In genomic region chr10:129509835-129510234, GRCh38 we compare ENCODE assay signal across 21 cellular contexts.
"Had no signal": no experiment of that assay in that cellular context is flagged by ENCODE, and none has a peak within 500 bp of the region (broad histone marks: within the 10 kb centered on the region; RNA-seq: fewer than 3 reads in every experiment).

No MANE protein-coding gene starts in this region.

- ATAC-seq: effector memory CD8-positive, alpha-beta T cell; esophagus mucosa; gastroesophageal sphincter; heart right ventricle; left cardiac atrium; left lung; left ventricle myocardium superior; lower lobe of right lung; mucosa of descending colon had no signal

- H3K27ac ChIP-seq: epithelial cell of prostate, esophagus squamous epithelium, gastroesophageal sphincter, heart right ventricle, left lung, lower lobe of right lung had no signal

- H3K27me3 ChIP-seq: esophagus squamous epithelium, gastroesophageal sphincter, heart right ventricle, left lung had no signal

- H3K27ac Mint-ChIP-seq: dendritic cell treated with granulocyte-macrophage colony-stimulating factor and Interleukin-4, amounts not matched to agents 40 ng/mL and 50 ng/mL, for 4 days; endodermal cell; mesothelial cell of epicardium had no signal

- H3K9me3 ChIP-seq: gastroesophageal sphincter, lower lobe of right lung had no signal

- H3K27me3 Mint-ChIP-seq: dendritic cell treated with granulocyte-macrophage colony-stimulating factor and Interleukin-4, amounts not matched to agents 40 ng/mL and 50 ng/mL, for 4 days; effector memory CD8-positive, alpha-beta T cell had no signal

- H3K4me3 ChIP-seq: esophagus squamous epithelium, gastroesophageal sphincter, heart right ventricle, left lung, lower lobe of right lung, mucosa of descending colon had no signal

- H3K36me3 ChIP-seq: esophagus squamous epithelium, heart right ventricle, left lung, lower lobe of right lung had no signal

- H3K4me1 ChIP-seq: left lung, lower lobe of right lung had no signal

- H3K4me3 Mint-ChIP-seq: dendritic cell treated with granulocyte-macrophage colony-stimulating factor and Interleukin-4, amounts not matched to agents 40 ng/mL and 50 ng/mL, for 4 days; effector memory CD8-positive, alpha-beta T cell; endodermal cell; mesothelial cell of epicardium had no signal

- DNase-seq: cerebellar nuclear complex; cortex of kidney; effector CD8-positive, alpha-beta T cell; effector memory CD8-positive, alpha-beta T cell; endodermal cell; erythroblast; esophagus squamous epithelium; foreskin fibroblast; heart right ventricle; hippocampal formation; left cardiac atrium; left lung; left ventricle myocardium superior; lower lobe of right lung; mesenchymal stem cell; mucosa of descending colon had no signal
